ENCODE assay signal across 16 cellular contexts in genomic region chr10:8283986-8284385, GRCh38.
"Had no signal": no experiment of that assay in that cellular context is flagged by ENCODE, and none has a peak within 500 bp of the region (broad histone marks: within the 10 kb centered on the region; RNA-seq: fewer than 3 reads in every experiment).

No MANE protein-coding gene starts in this region.

- H3K27me3 ChIP-seq: body of pancreas, hepatocyte, tibial artery, vagina had no signal

- H3K4me2 ChIP-seq: hepatocyte had no signal

- H3K27ac ChIP-seq: body of pancreas, hepatocyte, skin epidermis, tibial artery, vagina had no signal

- H3K36me3 ChIP-seq: tibial artery, vagina had no signal

- H3K4me1 ChIP-seq: body of pancreas, tibial artery, vagina had no signal

- DNase-seq: activated CD4-positive, alpha-beta memory T cell treated with anti-CD3 and anti-CD28 coated beads, Interleukin-2, amount 10 ng/mL, durations not matched to agents 7 days and 5 days; activated CD4-positive, alpha-beta T cell treated with anti-CD3 and anti-CD28 coated beads for 4 hours; activated CD8-positive, alpha-beta memory T cell treated with anti-CD3 and anti-CD28 coated beads, Interleukin-2, amount 10 ng/mL, durations not matched to agents 7 days and 5 days; activated naive CD8-positive, alpha-beta T cell treated with anti-CD3 and anti-CD28 coated beads for 36 hours; amygdala; body of pancreas; effector CD8-positive, alpha-beta T cell; foreskin fibroblast; stimulated activated naive CD8-positive, alpha-beta T cell treated with anti-CD3 and anti-CD28 coated beads, Interleukin-15, Interleukin-2, amounts not matched to agents 100 U/mL and 50 U/mL, for 24 hours; substantia nigra; tibial artery had no signal

- ATAC-seq: activated CD8-positive, alpha-beta memory T cell treated with anti-CD3 and anti-CD28 coated beads, Interleukin-2, amount 10 ng/mL, durations not matched to agents 7 days and 5 days; body of pancreas; esophagus mucosa; stimulated activated naive CD8-positive, alpha-beta T cell treated with anti-CD3 and anti-CD28 coated beads, Interleukin-15, Interleukin-2, amounts not matched to agents 100 U/mL and 50 U/mL, for 24 hours; WTC11 had no signal

- H2AFZ ChIP-seq: hepatocyte had no signal

- H3K4me3 ChIP-seq: body of pancreas, hepatocyte, skin epidermis, tibial artery, vagina had no signal

- H3K9me3 ChIP-seq: body of pancreas, tibial artery, vagina had no signal

- H3K79me2 ChIP-seq: hepatocyte had no signal
